15 cellular contexts compared by ENCODE assay signal in the genomic region with DNA sequence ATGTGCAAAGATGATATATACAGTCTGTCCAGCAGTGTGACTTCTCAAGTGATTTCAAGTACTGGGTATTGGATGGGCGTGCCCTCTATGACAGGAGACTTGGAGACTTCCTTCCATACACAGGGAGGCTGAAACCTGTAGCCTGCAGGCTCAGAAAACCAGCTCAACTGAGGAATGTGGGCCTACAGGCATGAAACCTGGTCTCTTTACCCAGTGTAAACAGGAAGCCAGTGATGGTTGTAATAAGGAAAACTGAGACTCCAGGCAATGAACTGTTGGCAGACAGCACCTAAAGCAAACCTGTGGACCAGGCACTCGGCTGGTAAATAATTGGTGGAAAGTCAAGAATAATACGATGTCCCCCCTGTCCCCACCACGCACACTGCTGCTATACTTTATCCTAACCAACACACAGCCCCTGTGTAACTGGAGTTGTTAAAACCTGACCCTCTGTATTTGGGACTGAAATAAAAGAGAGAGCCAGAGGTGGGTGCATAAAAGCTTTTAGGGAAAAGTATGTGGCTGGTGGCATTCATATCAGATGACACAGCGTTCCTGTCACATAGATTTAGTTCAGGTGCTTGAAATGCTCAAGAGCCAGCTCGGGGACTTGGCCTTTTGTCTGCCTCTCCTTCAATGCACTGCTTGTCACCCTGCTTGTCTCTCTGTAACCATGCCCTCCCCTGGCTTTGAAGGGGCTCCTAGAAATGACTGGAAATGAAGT.
DNase-seq lines count a peak whose midpoint lies in the region; ATAC-seq, FAIRE-seq and TF ChIP-seq lines count a peak whose summit lies in the region.
"Had no signal": no experiment of that assay in that cellular context is flagged by ENCODE, and none has a peak within 500 bp of the region (broad histone marks: within the 10 kb centered on the region; RNA-seq: fewer than 3 reads in every experiment).

No MANE protein-coding gene starts in this region.

- in situ Hi-C loops in HepG2 (cut with HindIII; ENCODE audit: extremely low pct_ligation_motif_present, low pct_unique_long_range_greater_than_20kb), result no loop called here

- H3K9me3 Mint-ChIP-seq in chondrocyte (ENCODE audit: low read depth), result no peaks in the 10 kb centered on the region
- peaks cover 0 to 4% (median 0%) of the 10 kb centered on the region in 6 donors for H3K9me3 Mint-ChIP-seq in immature natural killer cell
- H3K9me3 Mint-ChIP-seq: central memory CD8-positive, alpha-beta T cell had no signal

- peak; percentile 43; the same call in 1 of the 3 replicates for ATAC-seq in HepG2
- no peak for ATAC-seq in right lobe of liver
- no peak for ATAC-seq in right cardiac atrium
- ATAC-seq: stimulated activated naive CD8-positive, alpha-beta T cell treated with anti-CD3 and anti-CD28 coated beads, Interleukin-15, Interleukin-2, amounts not matched to agents 100 U/mL and 50 U/mL, for 24 hours had no signal

- H3K4me1 ChIP-seq in HepG2 (ENCODE audit: insufficient read depth, low read length), result no peaks in the 10 kb centered on the region
- no peaks in the 10 kb centered on the region for H3K4me1 ChIP-seq in right lobe of liver
- no peaks in the 10 kb centered on the region for H3K4me1 ChIP-seq in right cardiac atrium (ENCODE audit: control insufficient read depth, insufficient read depth, low read length)
- H3K4me1 ChIP-seq: BE2C had no signal

- FAIRE-seq in HepG2 (lab: Jason Lieb, UNC), result no peak
- FAIRE-seq: frontal cortex, TTC549 had no signal

- CTCF ChIA-PET in HepG2 (lab: Yijun Ruan, JAX; ENCODE audit: low intra/inter-chr PET ratio, low total read pairs), result no interaction called here

- BruUV-seq in HepG2 (replicated peaks; lab: Mats Ljungman, UMichigan), result no TSS peak

- H3K27ac Mint-ChIP-seq in chondrocyte (ENCODE audit: unreplicated experiment) (no peak overlapping the region), immature natural killer cell (no peak overlapping the region)
- H3K27ac Mint-ChIP-seq: activated T-helper 1 cell treated with anti-CD3 and anti-CD28 coated beads, Interleukin-12 subunit alpha, Interleukin-12 subunit beta, Interleukin-2, Interleukin-4 antibody, amounts not matched to agents 30 ng/mL and 10 ng/mL and 1 ng/mL, durations not matched to agents 14 hours and 24 hours and 36 hours had no signal

- 17% methylated on average over 6 of the region's 6 CpGs for WGBS in HepG2 (ENCODE audit: low lambda C conversion rate)
- WGBS in right lobe of liver (ENCODE audit: insufficient coverage, low coverage, low lambda C conversion rate, missing lambda C conversion rate), result 94% methylated on average over 6 of the region's 6 CpGs
- 76% methylated on average over 6 of the region's 6 CpGs for whole genome bisulfite sequencing in right cardiac atrium

- H3K4me3 Mint-ChIP-seq in chondrocyte (ENCODE audit: unreplicated experiment) (no peak overlapping the region), immature natural killer cell (no peak overlapping the region)
- H3K4me3 Mint-ChIP-seq: activated T-helper 1 cell treated with anti-CD3 and anti-CD28 coated beads, Interleukin-12 subunit alpha, Interleukin-12 subunit beta, Interleukin-2, Interleukin-4 antibody, amounts not matched to agents 30 ng/mL and 10 ng/mL and 1 ng/mL, durations not matched to agents 14 hours and 24 hours and 36 hours; central memory CD8-positive, alpha-beta T cell had no signal

- H3K27ac ChIP-seq in HepG2 (ENCODE audit: extremely low read length, insufficient read depth, low read length), result no peak overlapping the region
- H3K27ac ChIP-seq in right lobe of liver, result no peak overlapping the region
- no peak overlapping the region for H3K27ac ChIP-seq in right cardiac atrium (ENCODE audit: low read length)

- H4K20me1 ChIP-seq in HepG2 (ENCODE audit: insufficient read depth, low read length), result no peaks in the 10 kb centered on the region

- no peaks in the 10 kb centered on the region for H3K9me3 ChIP-seq in HepG2 (ENCODE audit: low read length)
- no peaks in the 10 kb centered on the region for H3K9me3 ChIP-seq in right lobe of liver
- H3K9me3 ChIP-seq in right cardiac atrium (ENCODE audit: control insufficient read depth, low read length), result no peaks in the 10 kb centered on the region
- H3K9me3 ChIP-seq: BE2C had no signal

- no peak overlapping the region for H3K9ac ChIP-seq in HepG2 (ENCODE audit: insufficient read depth, low read depth, low read length)

- H3K27me3 Mint-ChIP-seq in chondrocyte (ENCODE audit: low read depth), result peaks cover 31% of the 10 kb centered on the region
- H3K27me3 Mint-ChIP-seq in immature natural killer cell (ENCODE audit: low read depth in 3 of 3), result peaks cover 0 to 6% (median 1%) of the 10 kb centered on the region in 3 donors
- H3K27me3 Mint-ChIP-seq: central memory CD8-positive, alpha-beta T cell had no signal

- no peak for TF ChIP-seq EP300 in HepG2 (IDR thresholded peaks at IDR 0.05; ENCODE audit: low read depth in 2 of 2, low read length in 2 of 2)
- TF ChIP-seq EP300 in HepG2 (CRISPR knock-in tag; IDR thresholded peaks at IDR 0.05; ENCODE audit: borderline replicate concordance), result no peak

- H3K79me2 ChIP-seq in HepG2 (ENCODE audit: insufficient read depth, low read length), result no peaks in the 10 kb centered on the region

- no peak overlapping the region for H3K4me2 ChIP-seq in HepG2 (ENCODE audit: low read depth, low read length)

- POLR2A ChIA-PET in HepG2 (lab: Yijun Ruan, JAX), result no interaction called here

- H3K4me3 ChIP-seq in HepG2 (replicated peaks in 1 of 3; ENCODE audit: insufficient read depth in 1 of 3, low read depth in 2 of 3, low read length in 3 of 3) (no peak overlapping the region), right lobe of liver (no peak overlapping the region), right cardiac atrium (ENCODE audit: low read length) (no peak overlapping the region)

- H3K4me1 Mint-ChIP-seq in chondrocyte (ENCODE audit: low read depth), result peaks cover 6% of the 10 kb centered on the region
- no peaks in the 10 kb centered on the region for H3K4me1 Mint-ChIP-seq in immature natural killer cell
- H3K4me1 Mint-ChIP-seq: central memory CD8-positive, alpha-beta T cell had no signal

- TF ChIP-seq RAD21 in HepG2 (CRISPR knock-in tag; IDR thresholded peaks at IDR 0.05), result no peak

- TF ChIP-seq CTCF in HepG2 (CRISPR knock-in tag; IDR thresholded peaks at IDR 0.05), result no peak
- no peak for TF ChIP-seq CTCF in right lobe of liver (IDR thresholded peaks at IDR 0.05)
- no peak for TF ChIP-seq CTCF in chondrocyte (IDR thresholded peaks at IDR 0.05)

- H3K36me3 Mint-ChIP-seq in chondrocyte (ENCODE audit: low read depth), result no peaks in the 10 kb centered on the region
- H3K36me3 Mint-ChIP-seq in immature natural killer cell, result peaks cover 0 to 3% (median 0%) of the 10 kb centered on the region in 3 donors

- no peak overlapping the region for H2AFZ ChIP-seq in HepG2 (ENCODE audit: low read length)

- DNase-seq in HepG2 (ENCODE audit: low spot score), result peak; percentile 3
- no peak for DNase-seq in right lobe of liver
- DNase-seq in NCI-H510A (lab: John Stamatoyannopoulos, UW), result peak; percentile 68
- DNase-seq in iPS-NIHi7 (ENCODE audit: extremely low spot score), result peak; percentile 31
- DNase-seq in ureter (ENCODE audit: low spot score), result peak; percentile 65
- DNase-seq in chondrocyte (ENCODE audit: low spot score), result no peak
- DNase-seq in right cardiac atrium, result no peak
- no peak for DNase-seq in immature natural killer cell
- DNase-seq: BE2C; NCI-H82; stimulated activated naive CD8-positive, alpha-beta T cell treated with anti-CD3 and anti-CD28 coated beads, Interleukin-15, Interleukin-2, amounts not matched to agents 100 U/mL and 50 U/mL, for 24 hours had no signal

- H3K27me3 ChIP-seq in HepG2 (ENCODE audit: control insufficient read depth in 1 of 2, insufficient read depth in 2 of 2, low read length in 2 of 2), result no peaks in the 10 kb centered on the region
- no peaks in the 10 kb centered on the region for H3K27me3 ChIP-seq in right lobe of liver
- no peaks in the 10 kb centered on the region for H3K27me3 ChIP-seq in right cardiac atrium (ENCODE audit: control insufficient read depth, insufficient read depth)
- H3K27me3 ChIP-seq: BE2C had no signal

- intact Hi-C loops in HepG2 (cut with micrococcal nuclease; ENCODE audit: unreplicated experiment) (no loop called here), right lobe of liver (cut with DNase I) (no loop called here), right cardiac atrium (cut with DNase I) (no loop called here)

- TF ChIP-seq POLR2A in HepG2 (IDR thresholded peaks at IDR 0.05; ENCODE audit: insufficient read depth in 1 of 2, low read depth in 2 of 2, low read length in 2 of 2) (no peak), right lobe of liver (IDR thresholded peaks at IDR 0.05) (no peak)

- H3K36me3 ChIP-seq in HepG2 (replicated peaks in 1 of 2; ENCODE audit: control insufficient read depth in 1 of 2, insufficient read depth in 2 of 2, low read length in 2 of 2), result no peaks in the 10 kb centered on the region
- H3K36me3 ChIP-seq in right lobe of liver, result peaks cover 0 to 3% (median 0%) of the 10 kb centered on the region in 4 donors
- H3K36me3 ChIP-seq: BE2C had no signal

TF ChIP-seq in HepG2, 621 proteins besides CTCF, POLR2A, EP300 and RAD21:
- TF ChIP-seq, protein P1, sequence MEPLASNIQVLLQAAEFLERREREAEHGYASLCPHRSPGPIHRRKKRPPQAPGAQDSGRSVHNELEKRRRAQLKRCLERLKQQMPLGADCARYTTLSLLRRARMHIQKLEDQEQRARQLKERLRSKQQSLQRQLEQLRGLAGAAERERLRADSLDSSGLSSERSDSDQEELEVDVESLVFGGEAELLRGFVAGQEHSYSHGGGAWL (CRISPR knock-in tag; IDR thresholded peaks at IDR 0.05), result no peak
- 0 out of 2 replicates have a peak, but pooled peaks have one; percentile 9 for TF ChIP-seq FOXA3 (CRISPR knock-in tag; IDR thresholded peaks at IDR 0.05)
- no peak for TF ChIP-seq NONO (IDR thresholded peaks at IDR 0.05)
- TF ChIP-seq NONO (CRISPR knock-in tag; conservative IDR thresholded peaks at IDR 0.05), result no peak
- no peak for TF ChIP-seq ZNF501 (CRISPR knock-in tag; IDR thresholded peaks at IDR 0.05)
- no peak for TF ChIP-seq KAT2B (IDR thresholded peaks at IDR 0.05; ENCODE audit: borderline replicate concordance, low read depth, low read length)
- no peak for TF ChIP-seq CHD2 (IDR thresholded peaks at IDR 0.05; ENCODE audit: low read depth, low read length)
- no peak for TF ChIP-seq SUZ12 (IDR thresholded peaks at IDR 0.05; ENCODE audit: low read depth, low read length)
- TF ChIP-seq ZNF530 (CRISPR knock-in tag; IDR thresholded peaks at IDR 0.05; ENCODE audit: low read depth), result no peak

Comparison
In these comparisons a context has a peak if more than half of its experiments do, and no peak if none do; other contexts are left out.
1. DNase-seq: peak in HepG2 (single experiment), NCI-H510A (single experiment), iPS-NIHi7 (single experiment) and ureter (single experiment); none in right lobe of liver (0 of 3), chondrocyte (single experiment), right cardiac atrium (0 of 3) and immature natural killer cell (0 of 3).